In the genomic region with DNA sequence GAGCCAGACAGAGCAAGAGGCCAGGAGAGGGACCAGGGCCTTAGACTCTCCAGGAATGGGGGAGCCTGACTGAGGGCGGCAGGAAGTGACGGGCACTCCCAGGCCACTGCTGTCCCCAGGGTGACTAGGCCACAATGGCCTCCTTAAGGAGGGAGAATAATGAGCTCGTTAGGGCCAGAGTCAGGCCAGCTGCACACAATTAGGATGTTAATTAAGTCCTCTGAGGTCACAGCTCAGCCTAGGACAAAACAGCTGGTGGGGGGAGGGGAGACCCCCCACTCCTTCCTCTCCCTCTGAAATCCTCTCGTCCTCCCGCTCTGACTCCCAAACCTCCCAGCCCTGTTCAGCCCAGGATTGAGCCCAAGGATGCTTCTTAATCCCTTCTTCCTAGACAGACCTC, we compare ENCODE assay signal across 19 cellular contexts.
DNase-seq lines count a peak whose midpoint lies in the region; ATAC-seq, FAIRE-seq and TF ChIP-seq lines count a peak whose summit lies in the region.
"Had no signal": no experiment of that assay in that cellular context is flagged by ENCODE, and none has a peak within 500 bp of the region (broad histone marks: within the 10 kb centered on the region; RNA-seq: fewer than 3 reads in every experiment).

No MANE protein-coding gene starts in this region.

- WGBS in GM12878 (ENCODE audit: insufficient coverage, insufficient replicate concordance, low lambda C conversion rate, missing lambda C conversion rate), result 71% methylated on average over 5 of the region's 5 CpGs

- no peaks in the 10 kb centered on the region for H3K9me3 ChIP-seq in HUES48 (ENCODE audit: control insufficient read depth, insufficient read depth, low read length)
- H3K9me3 ChIP-seq in GM12878 (replicated peaks; ENCODE audit: control insufficient read depth, insufficient read depth, low read length), result no peaks in the 10 kb centered on the region
- H3K9me3 ChIP-seq in iPS-20b (ENCODE audit: insufficient read depth, low read depth, low read length), result no peaks in the 10 kb centered on the region
- no peaks in the 10 kb centered on the region for H3K9me3 ChIP-seq in stomach smooth muscle (ENCODE audit: control insufficient read depth in 2 of 2, low read length in 2 of 2)
- H3K9me3 ChIP-seq: BE2C, body of pancreas had no signal

- TF ChIP-seq EP300 in GM12878 (IDR thresholded peaks at IDR 0.05; ENCODE audit: borderline replicate concordance in 1 of 2, control insufficient read depth in 1 of 2, low read depth in 2 of 2, low read length in 2 of 2), result no peak

- H3K79me2 ChIP-seq in GM12878 (ENCODE audit: control insufficient read depth, insufficient read depth, low read length), result no peaks in the 10 kb centered on the region; the same call in 1 of the 2 replicates

- DNase-seq in GM12878 (ENCODE audit: low read depth, low spot score), result no peak
- DNase-seq in OCI-M1 (lab: John Stamatoyannopoulos, UW), result no peak
- DNase-seq in CD1c-positive myeloid dendritic cell (ENCODE audit: extremely low spot score), result no peak
- no peak for DNase-seq in KBM-7
- no peak for DNase-seq in NCI-H345 treated with DMSO at 0.1 percent for 48 hours (lab: John Stamatoyannopoulos, UW; ENCODE audit: unreplicated experiment)
- DNase-seq: activated gamma-delta T cell treated with Interleukin-2 at 50 U/mL for 16 hours; BE2C; body of pancreas; left colon; naive thymus-derived CD4-positive, alpha-beta T cell; NCI-H146; NCI-H510A; stimulated activated naive CD4-positive, alpha-beta T cell treated with Interleukin-2 at 50 U/mL for 16 hours; T-cell; WERI-Rb-1 had no signal

- RAD21 ChIA-PET in GM12878 (lab: Charles Lee; ENCODE audit: unreplicated experiment), result interaction anchor here (1.5 kb wide), 1 partner anchor 50 kb away, joined by 4 read pairs; no protein-coding TSS in a partner anchor

- intact Hi-C loops in GM12878 (cut with micrococcal nuclease; ENCODE audit: unreplicated experiment), result no loop called here

- no peak overlapping the region for H2AFZ ChIP-seq in GM12878 (ENCODE audit: control insufficient read depth, low read depth, low read length)

- FAIRE-seq in GM12878 (lab: Jason Lieb, UNC), result no peak
- FAIRE-seq: endometrium had no signal

- no peaks in the 10 kb centered on the region for H3K27me3 ChIP-seq in HUES48 (ENCODE audit: control insufficient read depth, insufficient read depth, low read length)
- no peaks in the 10 kb centered on the region for H3K27me3 ChIP-seq in GM12878 (replicated peaks in 1 of 2; ENCODE audit: control insufficient read depth in 2 of 2, insufficient read depth in 2 of 2, low read length in 1 of 2)
- H3K27me3 ChIP-seq in iPS-20b (ENCODE audit: insufficient read depth, low read length), result no peaks in the 10 kb centered on the region
- no peaks in the 10 kb centered on the region for H3K27me3 ChIP-seq in stomach smooth muscle (ENCODE audit: control insufficient read depth in 1 of 2, insufficient read depth in 2 of 2, low read length in 2 of 2)
- H3K27me3 ChIP-seq: BE2C, body of pancreas had no signal

- H4K20me1 ChIP-seq in GM12878 (ENCODE audit: control insufficient read depth, insufficient read depth), result no peaks in the 10 kb centered on the region

- BruUV-seq in GM12878 (replicated peaks; lab: Mats Ljungman, UMichigan), result no TSS peak

- H3K9ac ChIP-seq in HUES48 (ENCODE audit: low read depth, low read length) (no peak overlapping the region), GM12878 (ENCODE audit: control insufficient read depth, insufficient read depth, low read length) (no peak overlapping the region), iPS-20b (ENCODE audit: low read depth, low read length) (peak overlapping the region; percentile 14; the same call in 1 of the 2 replicates), stomach smooth muscle (ENCODE audit: low read length in 2 of 2) (no peak overlapping the region)

- H3K4me3 ChIP-seq in HUES48 (ENCODE audit: low read depth, low read length) (no peak overlapping the region), GM12878 (no peak overlapping the region), iPS-20b (ENCODE audit: low read length) (no peak overlapping the region), stomach smooth muscle (ENCODE audit: low read length in 2 of 2) (no peak overlapping the region)
- H3K4me3 ChIP-seq: body of pancreas had no signal

- SMC1A ChIA-PET in GM12878 (lab: Charles Lee; ENCODE audit: uncharacterized antibody, unreplicated experiment), result no interaction called here

- in situ Hi-C loops in GM12878 (cut with MboI) (no loop called here), KBM-7 (cut with MboI; ENCODE audit: low pct_unique_long_range_greater_than_20kb, low sequenced_read_pairs) (no loop called here)

- H3K4me2 ChIP-seq in GM12878 (ENCODE audit: control insufficient read depth, insufficient read depth), result no peak overlapping the region

- no peak for TF ChIP-seq CTCF in GM12878 (IDR thresholded peaks at IDR 0.05 in 2 of 3, conservative IDR thresholded peaks at IDR 0.05 in 1 of 3; ENCODE audit: control insufficient read depth in 2 of 3, extremely low read depth in 1 of 3, insufficient read depth in 1 of 3, low read depth in 3 of 3, low read length in 3 of 3)

- TF ChIP-seq POLR2A in GM12878 (IDR thresholded peaks at IDR 0.05; ENCODE audit: low read depth, low read length), result no peak

- CTCF ChIA-PET in GM12878 (lab: Yijun Ruan, JAX), result interaction anchor here (1.9 kb wide), 1 partner anchor 49 kb away, joined by 7 read pairs; no protein-coding TSS in a partner anchor

- H3K36me3 ChIP-seq in HUES48 (ENCODE audit: control insufficient read depth, insufficient read depth, low read length) (no peaks in the 10 kb centered on the region), GM12878 (ENCODE audit: control insufficient read depth in 2 of 2, insufficient read depth in 2 of 2, low read length in 1 of 2) (peaks cover 5 to 11% of the 10 kb centered on the region in 2 experiments), iPS-20b (ENCODE audit: insufficient read depth, low read depth, low read length) (no peaks in the 10 kb centered on the region), stomach smooth muscle (ENCODE audit: control insufficient read depth in 2 of 2, insufficient read depth in 2 of 2, low read length in 2 of 2) (peaks cover 0 to 19% of the 10 kb centered on the region in 2 donors)
- H3K36me3 ChIP-seq: BE2C, WERI-Rb-1 had no signal

- TF ChIP-seq RAD21 in GM12878 (IDR thresholded peaks at IDR 0.05; ENCODE audit: insufficient read depth, low read depth, low read length), result no peak

- POLR2A ChIA-PET in GM12878 (lab: Charles Lee), result interaction anchor here (0.7 kb wide), 1 partner anchor 16 kb away, joined by 8 read pairs; no protein-coding TSS in a partner anchor

- peaks cover 36% of the 10 kb centered on the region for H3K4me1 ChIP-seq in HUES48 (ENCODE audit: control insufficient read depth, insufficient read depth, low read length)
- peaks cover 8% of the 10 kb centered on the region for H3K4me1 ChIP-seq in GM12878 (ENCODE audit: control insufficient read depth, insufficient read depth, low read length)
- H3K4me1 ChIP-seq in iPS-20b (ENCODE audit: insufficient read depth, low read length), result peaks cover 21% of the 10 kb centered on the region; the same call in 1 of the 2 replicates
- peaks cover 51% of the 10 kb centered on the region for H3K4me1 ChIP-seq in stomach smooth muscle (ENCODE audit: control insufficient read depth, insufficient read depth, low read length)

- no peak for ATAC-seq in GM12878
- ATAC-seq: body of pancreas; left colon; naive thymus-derived CD4-positive, alpha-beta T cell; T-cell had no signal

- H3K27ac ChIP-seq in HUES48 (ENCODE audit: low read depth, low read length) (peak overlapping the region; percentile 65), GM12878 (ENCODE audit: control insufficient read depth, insufficient read depth) (no peak overlapping the region), iPS-20b (ENCODE audit: low read length) (no peak overlapping the region), stomach smooth muscle (ENCODE audit: low read length) (peak overlapping the region; percentile 84)
- H3K27ac ChIP-seq: WERI-Rb-1 had no signal

TF ChIP-seq in GM12878, 131 proteins besides CTCF, POLR2A, EP300 and RAD21:
- TF ChIP-seq ZNF217 (IDR thresholded peaks at IDR 0.05) (no peak), GATAD2B (conservative IDR thresholded peaks at IDR 0.05; ENCODE audit: low read depth) (no peak), BCL11A (IDR thresholded peaks at IDR 0.05; ENCODE audit: low read depth, low read length) (peak; percentile 28; the same call in 1 of the 2 replicates), MTA2 (IDR thresholded peaks at IDR 0.05; ENCODE audit: low read depth) (peak; percentile 44; the same call in 1 of the 2 replicates), FOS (IDR thresholded peaks at IDR 0.05; ENCODE audit: borderline replicate concordance, extremely low read depth, insufficient read length) (no peak), SP1 (IDR thresholded peaks at IDR 0.05; ENCODE audit: low read depth, low read length) (no peak)
TF ChIP-seq in GM12878: peak in this region for 2.

Comparison
In these comparisons a context has a peak if more than half of its experiments do, and no peak if none do; other contexts are left out.
1. H3K27ac ChIP-seq: peak in HUES48 (single experiment) and stomach smooth muscle (single experiment); none in GM12878 (single experiment) and iPS-20b (single experiment).